ENCODE assay signal across 32 cellular contexts in genomic region chr7:22124906-22125305, GRCh38.
"Had no signal": no experiment of that assay in that cellular context is flagged by ENCODE, and none has a peak within 500 bp of the region (broad histone marks: within the 10 kb centered on the region; RNA-seq: fewer than 3 reads in every experiment).

No MANE protein-coding gene starts in this region.

- H2AFZ ChIP-seq: neural progenitor cell had no signal

- H3K27ac Mint-ChIP-seq: activated CD4-positive, alpha-beta memory T cell treated with anti-CD3 and anti-CD28 coated beads, Interleukin-2, amount 10 ng/mL, durations not matched to agents 7 days and 5 days; activated CD4-positive, alpha-beta T cell treated with anti-CD3 and anti-CD28 coated beads, Interleukin-2, amount 10 ng/mL, durations not matched to agents 7 days and 5 days; activated naive CD4-positive, alpha-beta T cell treated with anti-CD3 and anti-CD28 coated beads, Interleukin-2, amount 50 U/mL, for 24 hours; activated naive CD8-positive, alpha-beta T cell treated with anti-CD3 and anti-CD28 coated beads, Interleukin-2, amount 50 U/mL, for 24 hours; activated T-helper 17 cell treated with anti-CD3 and anti-CD28 coated beads, Interleukin-2, amount 50 U/mL, for 72 hours; memory B cell; naive thymus-derived CD4-positive, alpha-beta T cell; neural progenitor cell; stimulated activated effector memory CD8-positive, alpha-beta T cell treated with anti-CD3 and anti-CD28 coated beads, Interleukin-12 subunit alpha, Interleukin-12 subunit beta, amount 100 ng/mL, for 72 hours; stimulated activated naive CD8-positive, alpha-beta T cell treated with anti-CD3 and anti-CD28 coated beads, Interleukin-15, Interleukin-2, amounts not matched to agents 100 ng/mL and 50 ng/mL, for 24 hours; type B pancreatic cell; WTC11 had no signal

- H3K4me3 Mint-ChIP-seq: activated CD4-positive, alpha-beta memory T cell treated with anti-CD3 and anti-CD28 coated beads, Interleukin-2, amount 10 ng/mL, durations not matched to agents 7 days and 5 days; activated CD4-positive, alpha-beta T cell treated with anti-CD3 and anti-CD28 coated beads, Interleukin-2, amount 10 ng/mL, durations not matched to agents 7 days and 5 days; activated naive CD4-positive, alpha-beta T cell treated with anti-CD3 and anti-CD28 coated beads, Interleukin-2, amount 50 U/mL, for 24 hours; activated naive CD8-positive, alpha-beta T cell treated with anti-CD3 and anti-CD28 coated beads, Interleukin-2, amount 50 U/mL, for 24 hours; activated T-cell treated with anti-CD3 and anti-CD28 coated beads, Interleukin-2, amount 50 U/mL, for 4 hours; activated T-helper 17 cell treated with anti-CD3 and anti-CD28 coated beads, Interleukin-2, amount 50 U/mL, for 72 hours; central memory CD8-positive, alpha-beta T cell; memory B cell; naive thymus-derived CD4-positive, alpha-beta T cell; neural progenitor cell; stimulated activated effector memory CD8-positive, alpha-beta T cell treated with anti-CD3 and anti-CD28 coated beads, Interleukin-12 subunit alpha, Interleukin-12 subunit beta, amount 100 ng/mL, for 72 hours; stimulated activated naive CD8-positive, alpha-beta T cell treated with anti-CD3 and anti-CD28 coated beads, Interleukin-15, Interleukin-2, amounts not matched to agents 100 ng/mL and 50 ng/mL, for 24 hours; type B pancreatic cell; WTC11 had no signal

- H3K27me3 ChIP-seq: breast epithelium, left lung, neural progenitor cell, ovary, sigmoid colon, vagina had no signal

- H3K4me2 ChIP-seq: neural progenitor cell had no signal

- ATAC-seq: activated naive CD8-positive, alpha-beta T cell treated with anti-CD3 and anti-CD28 coated beads, Interleukin-2, amount 50 U/mL, for 24 hours; activated T-cell treated with anti-CD3 and anti-CD28 coated beads, Interleukin-2, amount 50 U/mL, for 4 hours; activated T-helper 17 cell treated with anti-CD3 and anti-CD28 coated beads, Interleukin-2, amount 50 U/mL, for 72 hours; left lung; naive thymus-derived CD4-positive, alpha-beta T cell; stimulated activated effector memory CD8-positive, alpha-beta T cell treated with anti-CD3 and anti-CD28 coated beads, Interleukin-12 subunit alpha, Interleukin-12 subunit beta, amount 100 ng/mL, for 72 hours; WTC11 had no signal

- H3K36me3 Mint-ChIP-seq: activated naive CD4-positive, alpha-beta T cell treated with anti-CD3 and anti-CD28 coated beads, Interleukin-2, amount 50 U/mL, for 24 hours; memory B cell; naive thymus-derived CD4-positive, alpha-beta T cell; stimulated activated effector memory CD8-positive, alpha-beta T cell treated with anti-CD3 and anti-CD28 coated beads, Interleukin-12 subunit alpha, Interleukin-12 subunit beta, amount 100 ng/mL, for 72 hours had no signal

- H3K27ac ChIP-seq: breast epithelium, neural progenitor cell, ovary, prostate gland, vagina had no signal

- H3K4me3 ChIP-seq: breast epithelium, left lung, neural progenitor cell, ovary, prostate gland, sigmoid colon, vagina had no signal

- H3K4me1 ChIP-seq: breast epithelium, prostate gland, sigmoid colon, vagina had no signal

- H3K9me3 ChIP-seq: breast epithelium, left lung, ovary, prostate gland, sigmoid colon, vagina had no signal

- H3K27me3 Mint-ChIP-seq: activated naive CD4-positive, alpha-beta T cell treated with anti-CD3 and anti-CD28 coated beads, Interleukin-2, amount 50 U/mL, for 24 hours; type B pancreatic cell had no signal

- H3K9me3 Mint-ChIP-seq: activated CD4-positive, alpha-beta memory T cell treated with anti-CD3 and anti-CD28 coated beads, Interleukin-2, amount 10 ng/mL, durations not matched to agents 7 days and 5 days; activated CD4-positive, alpha-beta T cell treated with anti-CD3 and anti-CD28 coated beads, Interleukin-2, amount 10 ng/mL, durations not matched to agents 7 days and 5 days; activated naive CD4-positive, alpha-beta T cell treated with anti-CD3 and anti-CD28 coated beads, Interleukin-2, amount 50 U/mL, for 24 hours; activated naive CD8-positive, alpha-beta T cell treated with anti-CD3 and anti-CD28 coated beads, Interleukin-2, amount 50 U/mL, for 24 hours; activated T-cell treated with anti-CD3 and anti-CD28 coated beads, Interleukin-2, amount 50 U/mL, for 4 hours; activated T-helper 17 cell treated with anti-CD3 and anti-CD28 coated beads, Interleukin-2, amount 50 U/mL, for 72 hours; central memory CD8-positive, alpha-beta T cell; memory B cell; naive thymus-derived CD4-positive, alpha-beta T cell; neural progenitor cell; stimulated activated effector memory CD8-positive, alpha-beta T cell treated with anti-CD3 and anti-CD28 coated beads, Interleukin-12 subunit alpha, Interleukin-12 subunit beta, amount 100 ng/mL, for 72 hours; stimulated activated naive CD8-positive, alpha-beta T cell treated with anti-CD3 and anti-CD28 coated beads, Interleukin-15, Interleukin-2, amounts not matched to agents 100 ng/mL and 50 ng/mL, for 24 hours; type B pancreatic cell; WTC11 had no signal

- H3K36me3 ChIP-seq: breast epithelium, neural progenitor cell, ovary, prostate gland, sigmoid colon had no signal

- DNase-seq: activated CD4-positive, alpha-beta memory T cell treated with anti-CD3 and anti-CD28 coated beads, Interleukin-2, amount 10 ng/mL, durations not matched to agents 7 days and 5 days; activated CD4-positive, alpha-beta T cell treated with anti-CD3 and anti-CD28 coated beads for 1 hour; activated CD4-positive, alpha-beta T cell treated with anti-CD3 and anti-CD28 coated beads, Interleukin-2, amount 10 ng/mL, durations not matched to agents 7 days and 5 days; activated CD8-positive, alpha-beta memory T cell treated with anti-CD3 and anti-CD28 coated beads, Interleukin-2, amount 50 U/mL, for 48 hours; activated gamma-delta T cell treated with Interleukin-2 at 50 U/mL for 16 hours; activated naive CD8-positive, alpha-beta T cell treated with anti-CD3 and anti-CD28 coated beads, Interleukin-2, amount 50 U/mL, for 24 hours; activated T-cell treated with anti-CD3 and anti-CD28 coated beads, Interleukin-2, amount 50 U/mL, for 4 hours; amygdala; effector memory CD4-positive, alpha-beta T cell; foreskin fibroblast; kidney glomerular epithelial cell; left lung; midbrain; naive thymus-derived CD4-positive, alpha-beta T cell; ovary; retina; sigmoid colon; small intestine; stimulated activated CD4-positive, alpha-beta T cell treated with anti-CD3 and anti-CD28 coated beads, Interleukin-4, amount 100 ng/mL, for 24 hours; T-helper 2 cell had no signal
